In the genomic region with DNA sequence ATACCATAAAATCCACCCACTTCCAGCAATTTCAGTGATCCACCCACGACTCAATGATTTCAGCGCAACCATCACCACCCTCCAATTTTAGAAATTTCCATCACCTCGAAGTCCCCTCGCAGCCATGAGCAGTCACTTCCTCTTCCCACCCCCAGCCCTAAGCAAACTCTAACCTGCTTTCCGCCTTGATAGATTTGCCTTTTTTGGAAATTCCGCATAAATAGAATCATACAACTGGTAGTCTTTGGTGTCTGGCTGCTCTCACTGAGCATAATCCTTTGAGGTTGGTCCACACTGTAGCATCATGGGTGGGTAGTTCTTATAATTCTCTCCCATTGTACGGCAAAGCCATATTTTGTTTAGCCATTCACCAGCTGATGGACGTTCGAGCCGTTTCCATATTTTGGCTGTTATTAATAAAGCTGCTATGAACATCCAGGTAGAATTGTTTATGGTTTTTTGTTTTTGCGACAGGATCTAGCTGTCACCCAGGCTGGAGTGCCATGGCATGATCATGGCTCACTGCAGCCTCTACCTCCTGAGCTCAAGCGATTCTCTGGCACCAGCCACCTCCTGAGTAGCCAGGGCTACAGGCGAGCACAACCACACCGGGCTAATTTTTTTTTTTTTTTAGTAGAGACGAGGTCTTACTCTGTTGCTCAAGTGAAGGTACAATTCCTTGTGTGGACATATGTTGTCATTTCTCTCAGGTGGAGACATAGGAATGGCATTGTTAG, we compare ENCODE assay signal across 9 cellular contexts. TPM values are rescaled to one million over a fixed set of nuclear protein-coding genes. Genes with fewer than 3 reads are reported as not detected.
A peak's percentile ranks its signal among the peaks of the same experiment; 100 is the strongest.
DNase-seq lines count a peak whose midpoint lies in the region; ATAC-seq and TF ChIP-seq lines count a peak whose summit lies in the region.
"Had no signal": no experiment of that assay in that cellular context is flagged by ENCODE, and none has a peak within 500 bp of the region (broad histone marks: within the 10 kb centered on the region; RNA-seq: fewer than 3 reads in every experiment).

No MANE protein-coding gene starts in this region.

- peaks cover 34% of the 10 kb centered on the region for H3F3A ChIP-seq in DOHH2 (ENCODE audit: control insufficient read depth, insufficient read depth)

- 34 to 51% methylated on average over 15 of the region's 15 CpGs for WGBS in sigmoid colon, 2 donors

- TF ChIP-seq POLR2A in NB4 (IDR thresholded peaks at IDR 0.05; ENCODE audit: extremely low read depth, insufficient read length): no peak
- no peak for TF ChIP-seq POLR2A in sigmoid colon (IDR thresholded peaks at IDR 0.05)

- DNase-seq in NB4 (ENCODE audit: low read depth): peak; percentile 38
- DNase-seq in activated CD8-positive, alpha-beta memory T cell treated with anti-CD3 and anti-CD28 coated beads, Interleukin-2, amount 50 U/mL, for 1 hour (ENCODE audit: extremely low read depth): peak; percentile 44
- DNase-seq in posterior vena cava (ENCODE audit: low spot score): peak; percentile 16
- DNase-seq in NCI-H2227 (lab: John Stamatoyannopoulos, UW; ENCODE audit: unreplicated experiment): no peak
- no peak for DNase-seq in sigmoid colon
- DNase-seq in AG08396 (ENCODE audit: low spot score): no peak

- H3K4me3 ChIP-seq in DOHH2 (ENCODE audit: low read length) (no peak overlapping the region), NB4 (ENCODE audit: low read depth, low read length) (no peak overlapping the region), sigmoid colon (no peak overlapping the region)

- H3K4me2 ChIP-seq in DOHH2 (ENCODE audit: low read length): peak overlapping the region; percentile 9

- peaks cover 36% of the 10 kb centered on the region for H3K4me1 ChIP-seq in DOHH2 (ENCODE audit: control insufficient read depth, low read length)
- H3K4me1 ChIP-seq in sigmoid colon: peaks cover under 1 to 10% (median 7%) of the 10 kb centered on the region in 4 donors

- no peaks in the 10 kb centered on the region for H3K9me2 ChIP-seq in DOHH2 (replicated peaks; ENCODE audit: control insufficient read depth, low read length)

- no peak for ATAC-seq in HG02852 (IDR thresholded peaks at IDR 0.05; ENCODE audit: unreplicated experiment)

- peaks cover 6% of the 10 kb centered on the region; the same call in 1 of the 2 replicates for H3K9me3 ChIP-seq in DOHH2 (ENCODE audit: control insufficient read depth, insufficient read depth, low read length)
- H3K9me3 ChIP-seq in sigmoid colon: no peaks in the 10 kb centered on the region

- no peak for TF ChIP-seq EP300 in sigmoid colon (IDR thresholded peaks at IDR 0.05)

- no peaks in the 10 kb centered on the region for H3K79me2 ChIP-seq in DOHH2 (ENCODE audit: control insufficient read depth, low read length)

- TF ChIP-seq CTCF in DOHH2 (IDR thresholded peaks at IDR 0.05; ENCODE audit: low read depth, low read length, poor library complexity, severe bottlenecking) (no peak), NB4 (IDR thresholded peaks at IDR 0.05; ENCODE audit: low read depth, low read length) (no peak), sigmoid colon (IDR thresholded peaks at IDR 0.05) (no peak)

- H4K20me1 ChIP-seq in DOHH2 (ENCODE audit: control insufficient read depth, insufficient read depth, low read depth, low read length): no peaks in the 10 kb centered on the region

- H3K36me3 ChIP-seq in DOHH2 (ENCODE audit: control insufficient read depth, low read length): no peaks in the 10 kb centered on the region
- H3K36me3 ChIP-seq in sigmoid colon: no peaks in the 10 kb centered on the region

- intact Hi-C loops in posterior vena cava (cut with DNase I): loop anchor here in 1 of 2 donors (5.0 kb wide), 1 partner anchor 34 kb away; no protein-coding TSS in a partner anchor
- intact Hi-C loops in sigmoid colon (cut with DNase I): no loop called here

- no peaks in the 10 kb centered on the region; the same call in 1 of the 2 replicates for H3K27me3 ChIP-seq in DOHH2 (ENCODE audit: control insufficient read depth, low read length)
- H3K27me3 ChIP-seq in sigmoid colon: peaks cover 0 to 14% (median 0%) of the 10 kb centered on the region in 3 donors

- H3K27ac ChIP-seq in DOHH2 (ENCODE audit: low read depth, low read length) (0 out of 2 replicates have a peak overlapping the region, but pooled peaks have one; percentile 7), sigmoid colon (peak overlapping the region in 1 of 4 donors; percentile 3)

RNA-seq across cellular contexts. Expression of a gene that starts 16.0 kb away (rescaled TPM):
- 10 to 100 TPM; 29.9 to 37.2 TPM for total RNA-seq in posterior vena cava
- total RNA-seq in sigmoid colon: 10 to 100 TPM; 26.3 to 50.0 (median 41.8) TPM
- polyA plus RNA-seq in sigmoid colon: 100 to 1,000 TPM in 1 of 3 donors, 10 to 100 TPM in 2; 34.8 to 126 (median 60.1) TPM

RNA-seq across cellular contexts. Expression of a gene that starts 36.0 kb away (rescaled TPM):
- total RNA-seq in posterior vena cava: not detected
- total RNA-seq in sigmoid colon: not detected
- polyA plus RNA-seq in sigmoid colon: 1 to 10 TPM in 1 of 3 donors, not detected in 2; 1.6 TPM
- total RNA-seq: LHCN-M2 had no signal

RNA-seq across cellular contexts. Expression of a gene that starts 58.2 kb away (rescaled TPM):
- total RNA-seq in posterior vena cava: 10 to 100 TPM; 27.5 to 45.4 TPM
- total RNA-seq in sigmoid colon: 10 to 100 TPM; 15.5 to 26.5 (median 23.1) TPM
- 10 to 100 TPM in 2 of 3 donors, 1 to 10 TPM in 1; 9.2 to 97.7 (median 11.4) TPM for polyA plus RNA-seq in sigmoid colon

RNA-seq across cellular contexts. Expression of a gene that starts 58.4 kb away (rescaled TPM):
- total RNA-seq in posterior vena cava (10 to 100 TPM in 1 of 2 donors, 1 to 10 TPM in 1; 8.9 to 11.7 TPM), sigmoid colon (10 to 100 TPM; 11.4 to 23.9 (median 15.4) TPM)
- 10 to 100 TPM in 1 of 3 donors, 1 to 10 TPM in 2; 1.8 to 15.9 (median 2.1) TPM for polyA plus RNA-seq in sigmoid colon

Comparison
In these comparisons a context has a peak if more than half of its experiments do, and no peak if none do; other contexts are left out.
1. DNase-seq: peak in NB4 (single experiment), activated CD8-positive, alpha-beta memory T cell treated with anti-CD3 and anti-CD28 coated beads, Interleukin-2, amount 50 U/mL, for 1 hour (single experiment) and posterior vena cava (single experiment); none in NCI-H2227 (single experiment), sigmoid colon (single experiment) and AG08396 (single experiment).